In the genomic region with DNA sequence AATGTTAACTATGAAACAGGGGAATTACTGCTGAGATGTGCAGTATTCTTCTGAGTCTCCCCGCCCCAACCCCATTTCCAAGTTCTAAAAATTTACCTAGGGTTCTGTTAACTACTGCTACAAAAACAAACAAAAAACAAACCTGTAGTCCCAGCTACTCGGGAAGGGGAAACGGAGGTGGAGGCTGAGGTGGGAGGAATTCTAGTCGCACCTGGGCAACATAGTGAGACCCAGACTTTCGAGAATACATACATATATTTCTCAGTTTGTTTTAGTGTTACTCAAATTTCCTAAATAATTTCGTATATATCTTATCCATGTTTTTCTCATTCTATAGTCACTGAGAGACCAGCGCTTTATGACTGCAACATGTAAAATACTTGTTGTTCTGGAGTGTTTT, we compare ENCODE assay signal across 8 cellular contexts. TPM values are rescaled to one million over a fixed set of nuclear protein-coding genes. Genes with fewer than 3 reads are reported as not detected.
A peak's percentile ranks its signal among the peaks of the same experiment; 100 is the strongest.
DNase-seq lines count a peak whose midpoint lies in the region; ATAC-seq and TF ChIP-seq lines count a peak whose summit lies in the region.

No MANE protein-coding gene starts in this region.

- H3K4me3 Mint-ChIP-seq in activated T-cell treated with anti-CD3 and anti-CD28 coated beads, Interleukin-2, amount 50 U/mL, for 4 hours, result peak overlapping the region; percentile 99

- TF ChIP-seq CTCF in astrocyte of the spinal cord (IDR thresholded peaks at IDR 0.05; ENCODE audit: low read depth, low read length), result no peak
- TF ChIP-seq CTCF in lower lobe of right lung (IDR thresholded peaks at IDR 0.05), result no peak
- no peak for TF ChIP-seq CTCF in transverse colon (IDR thresholded peaks at IDR 0.05)

- H3K9me3 ChIP-seq in lower lobe of right lung, result no peaks in the 10 kb centered on the region
- H3K9me3 ChIP-seq in transverse colon, result no peaks in the 10 kb centered on the region

- H3K9me3 Mint-ChIP-seq in activated T-cell treated with anti-CD3 and anti-CD28 coated beads, Interleukin-2, amount 50 U/mL, for 4 hours, result no peaks in the 10 kb centered on the region

- in situ Hi-C loops in astrocyte of the spinal cord (cut with HindIII; ENCODE audit: low sequenced_read_pairs), result no loop called here
- in situ Hi-C loops in transverse colon (cut with MboI; ENCODE audit: low pct_ligation_motif_present in 1 of 4, low pct_unique_long_range_greater_than_20kb in 1 of 4, low sequenced_read_pairs in 3 of 4), result loop anchor here in 2 of 4 donors (25.0 kb wide), 1 partner anchor 137 kb away; no protein-coding TSS in a partner anchor

- intact Hi-C loops in lower lobe of right lung (cut with DNase I), result no loop called here
- intact Hi-C loops in transverse colon (cut with DNase I; ENCODE audit: low total_unique reads), result no loop called here

- no peak for ATAC-seq in activated T-cell treated with anti-CD3 and anti-CD28 coated beads, Interleukin-2, amount 50 U/mL, for 4 hours
- ATAC-seq in lower lobe of right lung (no peak), GM18511 (IDR thresholded peaks at IDR 0.05; ENCODE audit: unreplicated experiment) (no peak)

- no peaks in the 10 kb centered on the region for H3K27me3 Mint-ChIP-seq in activated T-cell treated with anti-CD3 and anti-CD28 coated beads, Interleukin-2, amount 50 U/mL, for 4 hours (ENCODE audit: low read depth)

- 16 to 33% methylated on average over 7 of the region's 7 CpGs for WGBS in transverse colon (ENCODE audit: low coverage in 1 of 2), 2 donors

- no peak for TF ChIP-seq POLR2A in transverse colon (IDR thresholded peaks at IDR 0.05)

- no peaks in the 10 kb centered on the region for H3K36me3 ChIP-seq in lower lobe of right lung
- H3K36me3 ChIP-seq in transverse colon, result no peaks in the 10 kb centered on the region

- no peaks in the 10 kb centered on the region for H3K27me3 ChIP-seq in lower lobe of right lung (ENCODE audit: low read depth)
- H3K27me3 ChIP-seq in transverse colon, result no peaks in the 10 kb centered on the region

- H3K4me1 Mint-ChIP-seq in activated T-cell treated with anti-CD3 and anti-CD28 coated beads, Interleukin-2, amount 50 U/mL, for 4 hours (ENCODE audit: low read depth), result peaks cover 39% of the 10 kb centered on the region

- peak overlapping the region; percentile 95 for H3K4me3 ChIP-seq in astrocyte of the spinal cord (ENCODE audit: low read depth, low read length)
- H3K4me3 ChIP-seq in lower lobe of right lung, result peak overlapping the region; percentile 86
- peak overlapping the region; percentile 53 to 90 (median 86) for H3K4me3 ChIP-seq in transverse colon

- DNase-seq in activated T-cell treated with anti-CD3 and anti-CD28 coated beads, Interleukin-2, amount 50 U/mL, for 4 hours, result no peak
- DNase-seq in activated T-cell treated with anti-CD3 and anti-CD28 coated beads, Interleukin-2, amount 50 U/mL, for 1 hour, result no peak
- no peak for DNase-seq in astrocyte of the spinal cord (ENCODE audit: low read depth, low spot score)
- no peak for DNase-seq in lower lobe of right lung
- no peak for DNase-seq in transverse colon
- no peak for DNase-seq in NCI-H2196 treated with DMSO at 0.1 percent for 48 hours (lab: John Stamatoyannopoulos, UW; ENCODE audit: unreplicated experiment)
- no peak for DNase-seq in RKO (ENCODE audit: low spot score)

- peaks cover 2% of the 10 kb centered on the region for H3K36me3 Mint-ChIP-seq in activated T-cell treated with anti-CD3 and anti-CD28 coated beads, Interleukin-2, amount 50 U/mL, for 4 hours (ENCODE audit: insufficient read depth)

- H3K27ac ChIP-seq in lower lobe of right lung (peak overlapping the region; percentile 98), transverse colon (peak overlapping the region; percentile 95 to 98 (median 96))

- no peak for TF ChIP-seq EP300 in transverse colon (IDR thresholded peaks at IDR 0.05; ENCODE audit: low read depth)

- H3K4me1 ChIP-seq in lower lobe of right lung, result peaks cover 47% of the 10 kb centered on the region
- H3K4me1 ChIP-seq in transverse colon, result peaks cover 16 to 44% (median 39%) of the 10 kb centered on the region in 4 donors

RNA-seq across cellular contexts. Expression of gene STAM2, which starts 1.0 kb away (rescaled TPM):
- 10 to 100 TPM; 23.0 to 23.7 (median 23.1) TPM for total RNA-seq in activated T-cell treated with anti-CD3 and anti-CD28 coated beads, Interleukin-2, amount 50 U/mL, for 4 hours
- total RNA-seq in lower lobe of right lung (39.8 TPM), transverse colon (10 to 100 TPM; 17.1 to 57.2 (median 38.1) TPM)
